Comparison of ENCODE assay signal across 1 cellular context in the genomic region with DNA sequence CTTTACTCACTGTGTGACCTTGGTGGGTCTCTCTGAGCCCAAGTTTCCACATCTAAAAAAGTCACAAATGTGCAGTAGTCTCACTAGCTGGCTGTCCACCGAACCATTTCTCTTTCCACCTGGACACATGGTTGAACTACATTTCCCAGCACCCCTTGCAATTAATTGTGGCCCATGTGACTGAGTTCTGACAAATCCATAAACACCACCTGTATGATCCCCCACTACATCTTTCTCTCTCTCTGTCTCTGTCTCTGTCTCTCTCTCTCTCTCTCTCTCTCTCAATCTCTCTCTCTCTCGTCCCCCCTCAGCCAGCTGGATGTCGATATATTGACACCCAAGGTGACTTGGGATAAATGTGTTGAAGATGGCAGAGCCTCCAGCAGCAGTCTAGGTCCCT.
TF ChIP-seq lines count a peak whose summit lies in the region.

No MANE protein-coding gene starts in this region.

TF ChIP-seq in WTC11, 78 proteins besides CTCF, POLR2A, EP300 and RAD21 (continued from another document):
- TF ChIP-seq USF2 (CRISPR knock-in tag; IDR thresholded peaks at IDR 0.05) (peak; percentile 95), FOXP1 (CRISPR knock-in tag; IDR thresholded peaks at IDR 0.05; ENCODE audit: borderline replicate concordance) (no peak), GTF2I (CRISPR knock-in tag; conservative IDR thresholded peaks at IDR 0.05) (no peak), ZNF219 (CRISPR knock-in tag; IDR thresholded peaks at IDR 0.05; ENCODE audit: borderline replicate concordance) (no peak), USF1 (CRISPR knock-in tag; IDR thresholded peaks at IDR 0.05) (peak; percentile 95)
- TF ChIP-seq, protein P1, sequence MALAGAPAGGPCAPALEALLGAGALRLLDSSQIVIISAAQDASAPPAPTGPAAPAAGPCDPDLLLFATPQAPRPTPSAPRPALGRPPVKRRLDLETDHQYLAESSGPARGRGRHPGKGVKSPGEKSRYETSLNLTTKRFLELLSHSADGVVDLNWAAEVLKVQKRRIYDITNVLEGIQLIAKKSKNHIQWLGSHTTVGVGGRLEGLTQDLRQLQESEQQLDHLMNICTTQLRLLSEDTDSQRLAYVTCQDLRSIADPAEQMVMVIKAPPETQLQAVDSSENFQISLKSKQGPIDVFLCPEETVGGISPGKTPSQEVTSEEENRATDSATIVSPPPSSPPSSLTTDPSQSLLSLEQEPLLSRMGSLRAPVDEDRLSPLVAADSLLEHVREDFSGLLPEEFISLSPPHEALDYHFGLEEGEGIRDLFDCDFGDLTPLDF (CRISPR knock-in tag; IDR thresholded peaks at IDR 0.05) = no peak
